Comparison of ENCODE assay signal across 19 cellular contexts in the genomic region with DNA sequence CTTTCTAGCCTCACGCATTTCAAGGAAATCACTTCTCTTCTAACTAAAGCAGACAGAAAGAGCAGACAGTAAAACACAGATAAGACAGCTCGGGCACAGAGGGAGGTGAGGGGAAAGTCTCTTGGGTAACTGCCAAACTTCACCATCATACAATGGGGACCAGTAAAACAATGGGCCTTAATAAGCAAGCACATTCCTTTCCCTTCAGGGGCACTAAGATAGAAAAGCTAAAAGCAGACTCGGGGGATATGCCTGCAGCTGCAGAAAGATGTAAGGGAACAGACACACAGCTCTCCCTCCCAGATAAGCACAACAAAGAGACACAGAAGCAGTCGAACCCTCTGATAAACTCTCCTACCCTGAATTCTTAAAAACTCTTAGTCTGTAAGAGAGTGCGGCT.
"Had no signal": no experiment of that assay in that cellular context is flagged by ENCODE, and none has a peak within 500 bp of the region (broad histone marks: within the 10 kb centered on the region; RNA-seq: fewer than 3 reads in every experiment).

No MANE protein-coding gene starts in this region.

- H3K36me3 ChIP-seq: colonic mucosa, gastrocnemius medialis, prostate gland, transverse colon, vagina had no signal

- H3K4me1 ChIP-seq: colonic mucosa, gastrocnemius medialis, prostate gland, transverse colon, vagina had no signal

- H3K4me1 Mint-ChIP-seq: nephron progenitor cell had no signal

- FAIRE-seq: small intestine had no signal

- H3K27me3 Mint-ChIP-seq: activated T-cell treated with anti-CD3 and anti-CD28 coated beads, Interleukin-2, amount 50 U/mL, for 24 hours had no signal

- H3K27ac ChIP-seq: colonic mucosa, gastrocnemius medialis, prostate gland, transverse colon, vagina had no signal

- H3K9me3 ChIP-seq: gastrocnemius medialis, prostate gland, vagina had no signal

- H3K27me3 ChIP-seq: colonic mucosa, gastrocnemius medialis, transverse colon, vagina had no signal

- ATAC-seq: gastrocnemius medialis, left ventricle myocardium superior, right cardiac atrium had no signal

- DNase-seq: activated CD4-positive, alpha-beta T cell treated with anti-CD3 and anti-CD28 coated beads, Interleukin-2, amount 50 U/mL, for 48 hours; activated CD4-positive, CD25-positive, alpha-beta regulatory T cell treated with anti-CD3 and anti-CD28 coated beads, Interleukin-2, amount 50 U/mL, for 72 hours; activated naive CD4-positive, alpha-beta T cell treated with anti-CD3 and anti-CD28 coated beads, Interleukin-2, amount 50 U/mL, for 16 hours; activated T-cell treated with anti-CD3 and anti-CD28 coated beads, Interleukin-2, amount 50 U/mL, for 24 hours; colonic mucosa; effector CD4-positive, alpha-beta T cell; gastrocnemius medialis; left ventricle myocardium superior; mesenchymal stem cell; nephron progenitor cell; right cardiac atrium; small intestine; stimulated activated CD4-positive, alpha-beta T cell treated with anti-CD3 and anti-CD28 coated beads, Interleukin-4, amount 100 ng/mL, for 24 hours; stimulated activated naive CD4-positive, alpha-beta T cell; substantia nigra; SW 1271; transverse colon had no signal

- H3K27ac Mint-ChIP-seq: activated T-cell treated with anti-CD3 and anti-CD28 coated beads, Interleukin-2, amount 50 U/mL, for 24 hours; nephron progenitor cell had no signal

- H3K4me3 Mint-ChIP-seq: activated T-cell treated with anti-CD3 and anti-CD28 coated beads, Interleukin-2, amount 50 U/mL, for 24 hours; nephron progenitor cell had no signal

- H3K4me3 ChIP-seq: colonic mucosa, gastrocnemius medialis, prostate gland, transverse colon, vagina had no signal
